ENCODE assay signal across 1 cellular context in genomic region chr7:74672343-74672915, GRCh38.
TF ChIP-seq lines count a peak whose summit lies in the region.

No MANE protein-coding gene starts in this region.

TF ChIP-seq in SK-N-SH treated with all-trans-retinoic acid at 6 μM for 48 hours, 23 proteins besides CTCF, POLR2A, EP300 and RAD21 (continued from another document):
- TF ChIP-seq, protein P1, sequence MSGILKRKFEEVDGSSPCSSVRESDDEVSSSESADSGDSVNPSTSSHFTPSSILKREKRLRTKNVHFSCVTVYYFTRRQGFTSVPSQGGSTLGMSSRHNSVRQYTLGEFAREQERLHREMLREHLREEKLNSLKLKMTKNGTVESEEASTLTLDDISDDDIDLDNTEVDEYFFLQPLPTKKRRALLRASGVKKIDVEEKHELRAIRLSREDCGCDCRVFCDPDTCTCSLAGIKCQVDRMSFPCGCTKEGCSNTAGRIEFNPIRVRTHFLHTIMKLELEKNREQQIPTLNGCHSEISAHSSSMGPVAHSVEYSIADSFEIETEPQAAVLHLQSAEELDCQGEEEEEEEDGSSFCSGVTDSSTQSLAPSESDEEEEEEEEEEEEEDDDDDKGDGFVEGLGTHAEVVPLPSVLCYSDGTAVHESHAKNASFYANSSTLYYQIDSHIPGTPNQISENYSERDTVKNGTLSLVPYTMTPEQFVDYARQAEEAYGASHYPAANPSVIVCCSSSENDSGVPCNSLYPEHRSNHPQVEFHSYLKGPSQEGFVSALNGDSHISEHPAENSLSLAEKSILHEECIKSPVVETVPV (CRISPR knock-in tag; IDR thresholded peaks at IDR 0.05): no peak
- no peak for TF ChIP-seq ZNF565 (CRISPR knock-in tag; conservative IDR thresholded peaks at IDR 0.05; ENCODE audit: low read depth)
- TF ChIP-seq ISL1 (CRISPR knock-in tag; IDR thresholded peaks at IDR 0.05): no peak
- no peak for TF ChIP-seq CSDC2 (CRISPR knock-in tag; IDR thresholded peaks at IDR 0.05)
- no peak for TF ChIP-seq TOX (CRISPR knock-in tag; IDR thresholded peaks at IDR 0.05; ENCODE audit: borderline replicate concordance)
- no peak for TF ChIP-seq ZFP30 (CRISPR knock-in tag; IDR thresholded peaks at IDR 0.05)
- TF ChIP-seq ZNF8 (CRISPR knock-in tag; IDR thresholded peaks at IDR 0.05): no peak
- no peak for TF ChIP-seq CREB5 (CRISPR knock-in tag; IDR thresholded peaks at IDR 0.05; ENCODE audit: low read depth)
- TF ChIP-seq SNAI2 (CRISPR knock-in tag; IDR thresholded peaks at IDR 0.05): no peak
- TF ChIP-seq OSR1 (CRISPR knock-in tag; IDR thresholded peaks at IDR 0.05): no peak
- TF ChIP-seq TSHZ2 (CRISPR knock-in tag; IDR thresholded peaks at IDR 0.05): no peak
- TF ChIP-seq ZC3H10 (CRISPR knock-in tag; IDR thresholded peaks at IDR 0.05): no peak
TF ChIP-seq in SK-N-SH treated with all-trans-retinoic acid at 6 μM for 48 hours: peak in this region for 0.
